9 cellular contexts compared by ENCODE assay signal in the genomic region with DNA sequence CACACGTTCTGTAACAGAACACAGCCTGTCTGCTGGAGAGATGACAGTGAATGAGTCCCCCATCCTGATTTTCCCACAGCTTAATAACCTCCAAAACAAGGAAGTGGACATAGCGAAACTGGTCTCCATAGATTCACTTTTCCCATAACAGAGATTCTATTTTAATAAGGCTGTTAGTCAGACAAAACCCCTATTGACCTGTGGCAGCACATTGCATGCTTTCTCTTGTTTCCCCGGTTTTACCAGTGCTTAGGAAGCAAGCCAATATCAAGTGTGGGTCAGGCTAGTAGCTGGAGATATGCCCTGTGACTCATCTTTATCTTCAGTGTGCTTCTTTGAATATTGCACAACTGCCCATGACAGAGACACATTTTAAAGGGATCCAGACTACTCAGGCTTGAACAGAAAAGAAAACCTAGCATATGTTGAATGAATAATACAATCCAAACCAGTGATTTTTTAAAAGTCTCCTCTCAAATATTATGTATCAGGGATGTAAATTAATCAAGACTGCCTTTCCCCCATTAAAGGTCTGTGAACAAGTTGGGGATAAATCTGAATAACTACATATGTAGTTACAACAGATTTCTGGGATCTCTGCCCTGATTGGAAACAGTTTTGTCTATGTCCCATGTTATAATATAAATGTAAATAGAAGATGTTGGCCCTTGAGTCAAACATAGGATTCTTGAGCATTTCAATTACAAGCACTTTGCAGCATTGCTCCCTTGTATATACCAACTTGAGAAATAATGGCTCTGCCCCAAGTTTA.
A peak's percentile ranks its signal among the peaks of the same experiment; 100 is the strongest.
DNase-seq lines count a peak whose midpoint lies in the region; ATAC-seq and TF ChIP-seq lines count a peak whose summit lies in the region.
"Had no signal": no experiment of that assay in that cellular context is flagged by ENCODE, and none has a peak within 500 bp of the region (broad histone marks: within the 10 kb centered on the region; RNA-seq: fewer than 3 reads in every experiment).

No MANE protein-coding gene starts in this region.

- no peak for ATAC-seq in HG02970 (IDR thresholded peaks at IDR 0.05; ENCODE audit: low FRiP score, unreplicated experiment)
- no peak for ATAC-seq in HG02588 (IDR thresholded peaks at IDR 0.05; ENCODE audit: unreplicated experiment)
- ATAC-seq in GM21367 (IDR thresholded peaks at IDR 0.05; ENCODE audit: unreplicated experiment), result no peak

- TF ChIP-seq CTCF in tibial artery (IDR thresholded peaks at IDR 0.05), result no peak

- no peaks in the 10 kb centered on the region for H3K9me3 ChIP-seq in tibial artery

- H3K36me3 ChIP-seq in tibial artery, result no peaks in the 10 kb centered on the region

- peak overlapping the region; percentile 22 to 29 for H3K27ac ChIP-seq in tibial artery

- intact Hi-C loops in tibial artery (cut with DNase I; ENCODE audit: low total_unique reads), result no loop called here

- no peaks in the 10 kb centered on the region for H3K27me3 ChIP-seq in tibial artery

- no peak overlapping the region for H3K4me3 ChIP-seq in tibial artery

- H3K4me1 ChIP-seq in tibial artery, result peaks cover 0 to 14% (median 2%) of the 10 kb centered on the region in 4 donors

- peak; percentile 78 for DNase-seq in Kasumi-1 (lab: John Stamatoyannopoulos, UW)
- DNase-seq in amniotic stem cell (lab: John Stamatoyannopoulos, UW), result peak; percentile 19
- peak; percentile 11 for DNase-seq in inferior parietal cortex (ENCODE audit: extremely low spot score)
- DNase-seq in tibial artery, result peak in 1 of 2 donors; percentile 59
- no peak for DNase-seq in DMS114 treated with DMSO at 0.1 percent for 48 hours (lab: John Stamatoyannopoulos, UW; ENCODE audit: unreplicated experiment)
- DNase-seq: activated CD4-positive, alpha-beta T cell treated with anti-CD3 and anti-CD28 coated beads for 4 hours had no signal
